Comparison of ENCODE assay signal across 18 cellular contexts in the genomic region with DNA sequence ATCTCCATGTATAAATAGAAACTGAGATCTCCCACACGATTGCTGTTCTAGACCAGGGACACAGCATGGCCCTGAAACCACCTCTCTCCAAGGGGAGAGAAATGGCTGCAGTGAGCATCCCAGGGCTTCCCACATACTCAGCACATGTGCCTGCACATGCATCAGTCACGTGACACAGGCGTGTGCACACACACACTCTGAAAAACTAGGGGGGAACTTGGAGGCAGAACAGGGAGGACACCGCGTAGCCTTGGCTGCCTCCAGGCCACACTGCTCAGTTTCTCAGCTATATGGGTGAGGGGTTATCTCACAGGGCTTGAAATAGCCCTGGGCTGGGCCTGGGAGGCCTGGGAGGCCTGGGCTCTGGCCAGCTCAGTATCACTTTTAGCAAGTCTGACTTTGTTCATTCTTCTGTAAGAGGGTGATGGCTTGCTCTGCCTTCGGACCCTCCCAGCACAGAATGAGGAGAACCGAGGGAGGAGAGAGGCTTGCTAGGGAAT.
A peak's percentile ranks its signal among the peaks of the same experiment; 100 is the strongest.
DNase-seq lines count a peak whose midpoint lies in the region; ATAC-seq and TF ChIP-seq lines count a peak whose summit lies in the region.
"Had no signal": no experiment of that assay in that cellular context is flagged by ENCODE, and none has a peak within 500 bp of the region (broad histone marks: within the 10 kb centered on the region; RNA-seq: fewer than 3 reads in every experiment).

No MANE protein-coding gene starts in this region.

- H3K79me2 ChIP-seq in GM23338 (replicated peaks; ENCODE audit: insufficient read depth), result no peaks in the 10 kb centered on the region

- no peak overlapping the region for H3K27ac Mint-ChIP-seq in GM23338
- H3K27ac Mint-ChIP-seq: activated CD8-positive, alpha-beta T cell treated with anti-CD3 and anti-CD28 coated beads, Interleukin-2, amount 10 ng/mL, durations not matched to agents 7 days and 5 days; activated T-helper 1 cell treated with anti-CD3 and anti-CD28 coated beads, Interleukin-12 subunit alpha, Interleukin-12 subunit beta, Interleukin-2, Interleukin-4 antibody, amounts not matched to agents 30 ng/mL and 10 ng/mL and 1 ng/mL, durations not matched to agents 14 hours and 24 hours and 36 hours; T-helper 17 cell had no signal

- ATAC-seq in psoas muscle (peak; percentile 77 to 86 (median 80)), HG03460 (IDR thresholded peaks at IDR 0.05; ENCODE audit: unreplicated experiment) (no peak), GM23338 (no peak), HG03520 (IDR thresholded peaks at IDR 0.05; ENCODE audit: unreplicated experiment) (no peak)
- ATAC-seq: activated CD8-positive, alpha-beta T cell treated with anti-CD3 and anti-CD28 coated beads, Interleukin-2, amount 10 ng/mL, durations not matched to agents 7 days and 5 days; T-helper 17 cell had no signal

- intact Hi-C loops in psoas muscle (cut with DNase I), result no loop called here
- intact Hi-C loops in lower leg skin (cut with DNase I; ENCODE audit: low total_unique reads), result no loop called here

- H3K36me3 Mint-ChIP-seq in GM23338 (ENCODE audit: low read depth), result peaks cover 7% of the 10 kb centered on the region; the same call in 2 of the 3 replicates

- TF ChIP-seq CTCF in fibroblast of pulmonary artery (IDR thresholded peaks at IDR 0.05; ENCODE audit: low read length, missing control alignments), result no peak
- TF ChIP-seq CTCF in psoas muscle (IDR thresholded peaks at IDR 0.05), result no peak
- TF ChIP-seq CTCF in lower leg skin (IDR thresholded peaks at IDR 0.05), result no peak
- no peak for TF ChIP-seq CTCF in GM23338 (conservative IDR thresholded peaks at IDR 0.05; ENCODE audit: low read depth in 2 of 2)

- H3K4me3 Mint-ChIP-seq in GM23338, result no peak overlapping the region; the same call in 2 of the 3 replicates
- H3K4me3 Mint-ChIP-seq: activated CD8-positive, alpha-beta T cell treated with anti-CD3 and anti-CD28 coated beads, Interleukin-2, amount 10 ng/mL, durations not matched to agents 7 days and 5 days; activated T-helper 1 cell treated with anti-CD3 and anti-CD28 coated beads, Interleukin-12 subunit alpha, Interleukin-12 subunit beta, Interleukin-2, Interleukin-4 antibody, amounts not matched to agents 30 ng/mL and 10 ng/mL and 1 ng/mL, durations not matched to agents 14 hours and 24 hours and 36 hours had no signal

- H4K20me1 ChIP-seq in GM23338 (replicated peaks; ENCODE audit: insufficient read depth), result no peaks in the 10 kb centered on the region

- H3K27me3 ChIP-seq in psoas muscle (ENCODE audit: insufficient read depth in 3 of 3, low read length in 2 of 3) (no peaks in the 10 kb centered on the region), GM23338 (ENCODE audit: insufficient read depth) (no peaks in the 10 kb centered on the region)
- H3K27me3 ChIP-seq: esophagus squamous epithelium had no signal

- H3K4me1 ChIP-seq in psoas muscle, result peaks cover 40% of the 10 kb centered on the region
- H3K4me1 ChIP-seq in GM23338 (ENCODE audit: insufficient read depth), result no peaks in the 10 kb centered on the region
- H3K4me1 ChIP-seq: esophagus squamous epithelium, HAP-1 had no signal

- H3K36me3 ChIP-seq in psoas muscle (ENCODE audit: insufficient read depth in 1 of 2, low read depth in 1 of 2) (peaks cover 0 to 26% of the 10 kb centered on the region in 2 donors), GM23338 (ENCODE audit: insufficient read depth) (no peaks in the 10 kb centered on the region)
- H3K36me3 ChIP-seq: HAP-1 had no signal

- H3K9me2 ChIP-seq in GM23338 (ENCODE audit: insufficient read depth), result no peaks in the 10 kb centered on the region

- TF ChIP-seq POLR2A in lower leg skin (IDR thresholded peaks at IDR 0.05), result no peak

- H3K27ac ChIP-seq in psoas muscle (peak overlapping the region; percentile 61), GM23338 (ENCODE audit: low read depth) (no peak overlapping the region)
- H3K27ac ChIP-seq: esophagus squamous epithelium had no signal

- H3K9me3 Mint-ChIP-seq in GM23338, result no peaks in the 10 kb centered on the region
- H3K9me3 Mint-ChIP-seq: activated T-helper 1 cell treated with anti-CD3 and anti-CD28 coated beads, Interleukin-12 subunit alpha, Interleukin-12 subunit beta, Interleukin-2, Interleukin-4 antibody, amounts not matched to agents 30 ng/mL and 10 ng/mL and 1 ng/mL, durations not matched to agents 14 hours and 24 hours and 36 hours had no signal

- H3K9me3 ChIP-seq in psoas muscle, result no peaks in the 10 kb centered on the region
- H3K9me3 ChIP-seq: esophagus squamous epithelium, HAP-1 had no signal

- peaks cover 6% of the 10 kb centered on the region for H3K27me3 Mint-ChIP-seq in GM23338 (ENCODE audit: insufficient read depth, low read depth, poor library complexity)
- H3K27me3 Mint-ChIP-seq: T-helper 17 cell had no signal

- no peak overlapping the region for H2AFZ ChIP-seq in GM23338

- H3K4me2 ChIP-seq in GM23338, result no peak overlapping the region

- H3K4me1 Mint-ChIP-seq in GM23338, result peaks cover 14% of the 10 kb centered on the region

- WGBS in psoas muscle, 3 donors, result 33 to 50% (median 45%) methylated on average over 7 of the region's 7 CpGs
- WGBS in lower leg skin, 2 donors, result 53 to 78% methylated on average over 7 of the region's 7 CpGs

- H3K4me3 ChIP-seq in fibroblast of pulmonary artery (replicated peaks; ENCODE audit: low read depth, low read length) (no peak overlapping the region), psoas muscle (no peak overlapping the region), lower leg skin (ENCODE audit: low read depth, poor library complexity, severe bottlenecking) (no peak overlapping the region), GM23338 (no peak overlapping the region)
- H3K4me3 ChIP-seq: esophagus squamous epithelium, HAP-1 had no signal

- H3F3A ChIP-seq in GM23338 (replicated peaks; ENCODE audit: low read depth), result no peaks in the 10 kb centered on the region

- peak; percentile 13 to 54 for DNase-seq in SHP77 (lab: John Stamatoyannopoulos, UW)
- DNase-seq in fibroblast of pulmonary artery (ENCODE audit: low read depth), result peak; percentile 8
- DNase-seq in left kidney (ENCODE audit: low read depth, low spot score), result peak; percentile 43
- DNase-seq in psoas muscle, result peak in 1 of 2 donors; percentile 66
- no peak for DNase-seq in lower leg skin (ENCODE audit: low spot score in 2 of 2)
- DNase-seq in GM23338 (ENCODE audit: low spot score), result no peak
- DNase-seq: activated CD4-positive, CD25-positive, alpha-beta regulatory T cell; activated CD8-positive, alpha-beta T cell treated with anti-CD3 and anti-CD28 coated beads, Interleukin-2, amount 10 ng/mL, durations not matched to agents 7 days and 5 days; caudate nucleus; effector CD4-positive, alpha-beta T cell; esophagus squamous epithelium; nucleus accumbens; stimulated activated CD4-positive, alpha-beta T cell treated with anti-CD3 and anti-CD28 coated beads, Interleukin-2, amount 100 ng/mL, for 48 hours; T-helper 17 cell had no signal

Comparison
In these comparisons a context has a peak if more than half of its experiments do, and no peak if none do; other contexts are left out.
1. DNase-seq: peak in SHP77 (2 of 2), fibroblast of pulmonary artery (single experiment) and left kidney (single experiment); none in lower leg skin (0 of 2) and GM23338 (single experiment).
2. ATAC-seq: peak in psoas muscle (4 of 4); none in HG03460 (single experiment), GM23338 (single experiment) and HG03520 (single experiment).